Comparison of ENCODE assay signal across 10 cellular contexts in genomic region chr1:225447649-225448048, GRCh38. TPM values are rescaled to one million over a fixed set of nuclear protein-coding genes. Genes with fewer than 3 reads are reported as not detected.
DNase-seq lines count a peak whose midpoint lies in the region; ATAC-seq and TF ChIP-seq lines count a peak whose summit lies in the region.
"Had no signal": no experiment of that assay in that cellular context is flagged by ENCODE, and none has a peak within 500 bp of the region (broad histone marks: within the 10 kb centered on the region; RNA-seq: fewer than 3 reads in every experiment).

No MANE protein-coding gene starts in this region.

- H3K4me1 ChIP-seq in esophagus squamous epithelium: peaks cover 53 to 93% (median 53%) of the 10 kb centered on the region in 3 donors

- intact Hi-C loops in activated CD4-positive, alpha-beta T cell treated with anti-CD3 and anti-CD28 coated beads, Interleukin-2, amount 10 ng/mL, durations not matched to agents 24 days and 14 days (cut with micrococcal nuclease): loop anchor here (10.0 kb wide), 2 partner anchors 953 to 1013 kb away; partner anchors contain the start of gene WDR26
- intact Hi-C loops in esophagus squamous epithelium (cut with DNase I): no loop called here

- no peak overlapping the region for H3K4me3 Mint-ChIP-seq in activated CD4-positive, alpha-beta T cell treated with anti-CD3 and anti-CD28 coated beads, Interleukin-2, amount 10 ng/mL, durations not matched to agents 24 days and 14 days
- H3K4me3 Mint-ChIP-seq in type B pancreatic cell: no peak overlapping the region
- H3K4me3 Mint-ChIP-seq: memory B cell had no signal

- DNase-seq in activated CD4-positive, alpha-beta T cell treated with anti-CD3 and anti-CD28 coated beads, Interleukin-2, amount 10 ng/mL, durations not matched to agents 24 days and 14 days: no peak
- DNase-seq in activated CD4-positive, alpha-beta T cell treated with anti-CD3 and anti-CD28 coated beads for 48 hours: no peak
- DNase-seq in esophagus squamous epithelium (lab: John Stamatoyannopoulos, UW) (no peak), mucosa of gallbladder (ENCODE audit: low spot score) (peak; percentile 72), type B pancreatic cell (ENCODE audit: extremely low spot score, unreplicated experiment) (no peak), glomerular visceral epithelial cell (ENCODE audit: extremely low spot score) (no peak)
- DNase-seq: NCI-H524 treated with DMSO at 0.1 percent for 48 hours had no signal

- H3K27me3 Mint-ChIP-seq in activated CD4-positive, alpha-beta T cell treated with anti-CD3 and anti-CD28 coated beads, Interleukin-2, amount 10 ng/mL, durations not matched to agents 24 days and 14 days: peaks cover 2% of the 10 kb centered on the region
- peaks cover 3% of the 10 kb centered on the region for H3K27me3 Mint-ChIP-seq in type B pancreatic cell

- H3K4me1 Mint-ChIP-seq in activated CD4-positive, alpha-beta T cell treated with anti-CD3 and anti-CD28 coated beads, Interleukin-2, amount 10 ng/mL, durations not matched to agents 24 days and 14 days: peaks cover 52% of the 10 kb centered on the region
- H3K4me1 Mint-ChIP-seq in type B pancreatic cell (ENCODE audit: unreplicated experiment): peaks cover 31% of the 10 kb centered on the region

- peak overlapping the region; percentile 84 to 92 (median 91) for H3K27ac ChIP-seq in esophagus squamous epithelium

- H3K27ac Mint-ChIP-seq in activated CD4-positive, alpha-beta T cell treated with anti-CD3 and anti-CD28 coated beads, Interleukin-2, amount 10 ng/mL, durations not matched to agents 24 days and 14 days: peak overlapping the region; percentile 42
- peak overlapping the region; percentile 59 for H3K27ac Mint-ChIP-seq in type B pancreatic cell
- H3K27ac Mint-ChIP-seq: memory B cell had no signal

- H3K4me3 ChIP-seq in esophagus squamous epithelium: peak overlapping the region in 3 of 4 donors; percentile 17 to 50 (median 18)

- H3K27me3 ChIP-seq in esophagus squamous epithelium: no peaks in the 10 kb centered on the region

- TF ChIP-seq CTCF in esophagus squamous epithelium (IDR thresholded peaks at IDR 0.05) (no peak), type B pancreatic cell (conservative IDR thresholded peaks at IDR 0.05) (no peak)

- ATAC-seq in GM21526 (IDR thresholded peaks at IDR 0.05; ENCODE audit: low FRiP score, unreplicated experiment): no peak
- no peak for ATAC-seq in HG03432 (IDR thresholded peaks at IDR 0.05; ENCODE audit: unreplicated experiment)

- no peak for TF ChIP-seq POLR2A in esophagus squamous epithelium (IDR thresholded peaks at IDR 0.05)

- WGBS in esophagus squamous epithelium, 2 donors: 51 to 56% methylated on average over 7 of the region's 7 CpGs

- peaks cover 2% of the 10 kb centered on the region for H3K36me3 Mint-ChIP-seq in activated CD4-positive, alpha-beta T cell treated with anti-CD3 and anti-CD28 coated beads, Interleukin-2, amount 10 ng/mL, durations not matched to agents 24 days and 14 days (ENCODE audit: low read depth)
- no peaks in the 10 kb centered on the region for H3K36me3 Mint-ChIP-seq in type B pancreatic cell
- H3K36me3 Mint-ChIP-seq: memory B cell had no signal

- H3K9me3 ChIP-seq in esophagus squamous epithelium: no peaks in the 10 kb centered on the region

- H3K9me3 Mint-ChIP-seq in activated CD4-positive, alpha-beta T cell treated with anti-CD3 and anti-CD28 coated beads, Interleukin-2, amount 10 ng/mL, durations not matched to agents 24 days and 14 days: no peaks in the 10 kb centered on the region
- H3K9me3 Mint-ChIP-seq in type B pancreatic cell: no peaks in the 10 kb centered on the region
- H3K9me3 Mint-ChIP-seq: memory B cell had no signal

- no peaks in the 10 kb centered on the region for H3K36me3 ChIP-seq in esophagus squamous epithelium

RNA-seq across cellular contexts. Expression of gene LBR, which starts 19.8 kb away (rescaled TPM):
- 189 and 195 TPM in 2 replicates for total RNA-seq in activated CD4-positive, alpha-beta T cell treated with anti-CD3 and anti-CD28 coated beads, Interleukin-2, amount 10 ng/mL, durations not matched to agents 24 days and 14 days
- total RNA-seq in esophagus squamous epithelium (10 to 100 TPM; 39.8 to 50.0 (median 42.9) TPM), mucosa of gallbladder (55.5 TPM), type B pancreatic cell (ENCODE audit: low replicate concordance) (59.9 and 94.6 TPM in 2 replicates)
